Comparison of ENCODE assay signal across 17 cellular contexts in the genomic region with DNA sequence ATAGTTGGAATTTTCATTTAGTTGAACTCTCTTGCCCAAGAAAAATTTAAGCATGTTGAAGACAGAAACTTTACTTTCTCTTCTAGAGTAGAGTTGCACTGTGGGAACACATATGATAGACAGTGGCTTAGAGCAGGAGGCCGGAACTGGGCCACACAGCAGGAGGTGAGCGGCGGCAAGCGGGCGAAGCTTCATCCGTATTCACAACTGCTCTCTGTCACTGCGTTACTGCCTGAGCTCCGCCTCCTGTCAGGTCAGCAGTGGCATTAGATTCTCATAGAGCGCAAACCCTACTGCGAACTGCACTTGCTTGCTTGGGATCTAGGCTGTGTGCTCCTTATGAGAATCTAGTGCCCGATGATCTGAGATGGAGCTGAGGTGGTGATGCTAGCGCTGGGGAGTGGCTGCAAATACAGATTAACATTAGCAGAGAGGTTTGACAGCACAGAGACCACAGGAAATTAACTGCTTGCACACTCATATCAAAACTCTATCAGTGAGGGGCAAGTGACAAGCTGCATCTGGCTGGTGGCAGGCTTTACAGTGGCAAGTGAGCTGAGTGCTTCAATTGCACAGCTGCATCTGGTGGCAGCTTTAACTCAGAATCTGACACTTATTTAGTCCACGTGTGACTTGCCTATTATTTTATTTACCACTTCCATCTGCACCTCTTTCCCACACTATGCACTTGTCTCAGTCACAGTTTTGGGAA.
"Had no signal": no experiment of that assay in that cellular context is flagged by ENCODE, and none has a peak within 500 bp of the region (broad histone marks: within the 10 kb centered on the region; RNA-seq: fewer than 3 reads in every experiment).

No MANE protein-coding gene starts in this region.

- H3K36me3 ChIP-seq: esophagus squamous epithelium, pancreas, upper lobe of right lung had no signal

- H3K27me3 Mint-ChIP-seq: activated CD8-positive, alpha-beta T cell treated with anti-CD3 and anti-CD28 coated beads for 36 hours; activated naive CD8-positive, alpha-beta T cell treated with anti-CD3 and anti-CD28 coated beads, Interleukin-2, amount 10 ng/mL, durations not matched to agents 7 days and 5 days; activated T-cell treated with anti-CD3 and anti-CD28 coated beads, Interleukin-2, amount 50 U/mL, for 24 hours; brain; stimulated activated naive B cell treated with anti-CD40 and anti-IgM and Interleukin-4, amounts not matched to agents 10 μg/mL and 1 μg/mL and 100 μg/mL, for 72 hours had no signal

- H3K27ac ChIP-seq: esophagus squamous epithelium, pancreas, upper lobe of right lung had no signal

- ATAC-seq: activated CD8-positive, alpha-beta T cell treated with anti-CD3 and anti-CD28 coated beads for 36 hours; left ventricle myocardium superior; pancreas; sciatic nerve; stimulated activated naive B cell treated with anti-CD40 and anti-IgM and Interleukin-4, amounts not matched to agents 10 μg/mL and 1 μg/mL and 100 μg/mL, for 72 hours; upper lobe of right lung had no signal

- H3K9me3 ChIP-seq: esophagus squamous epithelium, pancreas, upper lobe of right lung had no signal

- H3K27me3 ChIP-seq: esophagus squamous epithelium, pancreas, upper lobe of right lung had no signal

- H3K9me3 Mint-ChIP-seq: activated CD8-positive, alpha-beta T cell treated with anti-CD3 and anti-CD28 coated beads for 36 hours; activated naive CD8-positive, alpha-beta T cell treated with anti-CD3 and anti-CD28 coated beads, Interleukin-2, amount 10 ng/mL, durations not matched to agents 7 days and 5 days; stimulated activated naive B cell treated with anti-CD40 and anti-IgM and Interleukin-4, amounts not matched to agents 10 μg/mL and 1 μg/mL and 100 μg/mL, for 72 hours had no signal

- H3K4me1 ChIP-seq: esophagus squamous epithelium, upper lobe of right lung had no signal

- H3K4me3 ChIP-seq: esophagus squamous epithelium, pancreas, upper lobe of right lung had no signal

- DNase-seq: activated CD4-positive, alpha-beta T cell treated with anti-CD3 and anti-CD28 coated beads for 48 hours; activated CD4-positive, CD25-positive, alpha-beta regulatory T cell; activated CD8-positive, alpha-beta T cell treated with anti-CD3 and anti-CD28 coated beads for 36 hours; activated naive CD4-positive, alpha-beta T cell treated with Interleukin-2 at 50 U/mL for 16 hours; activated naive CD8-positive, alpha-beta T cell treated with anti-CD3 and anti-CD28 coated beads, Interleukin-2, amount 10 ng/mL, durations not matched to agents 7 days and 5 days; activated T-cell treated with anti-CD3 and anti-CD28 coated beads, Interleukin-2, amount 50 U/mL, for 24 hours; central memory CD4-positive, alpha-beta T cell; effector CD8-positive, alpha-beta T cell; esophagus squamous epithelium; left ventricle myocardium superior; pancreas; stimulated activated CD4-positive, alpha-beta T cell treated with anti-CD3 and anti-CD28 coated beads, Interleukin-4, amount 100 ng/mL, for 24 hours; stimulated activated naive B cell treated with anti-CD40 and anti-IgM and Interleukin-4, amounts not matched to agents 10 μg/mL and 1 μg/mL and 100 μg/mL, for 72 hours; upper lobe of right lung had no signal

- H3K36me3 Mint-ChIP-seq: activated naive CD8-positive, alpha-beta T cell treated with anti-CD3 and anti-CD28 coated beads, Interleukin-2, amount 10 ng/mL, durations not matched to agents 7 days and 5 days; stimulated activated naive B cell treated with anti-CD40 and anti-IgM and Interleukin-4, amounts not matched to agents 10 μg/mL and 1 μg/mL and 100 μg/mL, for 72 hours had no signal

- H3K4me3 Mint-ChIP-seq: activated CD8-positive, alpha-beta T cell treated with anti-CD3 and anti-CD28 coated beads for 36 hours; activated naive CD8-positive, alpha-beta T cell treated with anti-CD3 and anti-CD28 coated beads, Interleukin-2, amount 10 ng/mL, durations not matched to agents 7 days and 5 days; activated T-cell treated with anti-CD3 and anti-CD28 coated beads, Interleukin-2, amount 50 U/mL, for 24 hours; stimulated activated naive B cell treated with anti-CD40 and anti-IgM and Interleukin-4, amounts not matched to agents 10 μg/mL and 1 μg/mL and 100 μg/mL, for 72 hours had no signal

- H3K27ac Mint-ChIP-seq: activated CD8-positive, alpha-beta T cell treated with anti-CD3 and anti-CD28 coated beads for 36 hours; activated naive CD8-positive, alpha-beta T cell treated with anti-CD3 and anti-CD28 coated beads, Interleukin-2, amount 10 ng/mL, durations not matched to agents 7 days and 5 days; activated T-cell treated with anti-CD3 and anti-CD28 coated beads, Interleukin-2, amount 50 U/mL, for 24 hours; activated T-helper 2 cell treated with anti-CD3 and anti-CD28 coated beads, Interferon-gamma antibody, Interleukin-2, Interleukin-4, amounts not matched to agents 10 μg/mL and 5 μg/mL and 100 μg/mL, durations not matched to agents 14 hours and 24 hours and 36 hours; stimulated activated naive B cell treated with anti-CD40 and anti-IgM and Interleukin-4, amounts not matched to agents 10 μg/mL and 1 μg/mL and 100 μg/mL, for 72 hours had no signal

- H3K4me1 Mint-ChIP-seq: activated naive CD8-positive, alpha-beta T cell treated with anti-CD3 and anti-CD28 coated beads, Interleukin-2, amount 10 ng/mL, durations not matched to agents 7 days and 5 days; stimulated activated naive B cell treated with anti-CD40 and anti-IgM and Interleukin-4, amounts not matched to agents 10 μg/mL and 1 μg/mL and 100 μg/mL, for 72 hours had no signal
